ENCODE assay signal across 21 cellular contexts in the genomic region with DNA sequence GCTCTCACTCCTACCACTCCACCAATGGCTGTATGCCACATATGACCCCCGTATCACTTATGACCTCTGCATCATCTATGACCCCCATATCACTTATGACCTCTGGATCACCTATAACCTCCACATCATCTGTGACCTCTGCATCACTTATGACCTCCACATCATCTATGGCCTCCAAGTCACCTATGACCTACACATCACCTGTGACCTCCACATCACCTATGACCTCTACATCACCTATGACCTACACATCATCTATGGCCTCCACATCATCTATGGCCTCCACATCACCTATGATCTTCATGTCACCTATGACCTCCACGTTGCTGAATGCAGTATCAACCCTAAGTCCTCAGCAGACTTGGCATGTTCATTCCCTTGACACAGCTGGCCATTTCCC.
"Had no signal": no experiment of that assay in that cellular context is flagged by ENCODE, and none has a peak within 500 bp of the region (broad histone marks: within the 10 kb centered on the region; RNA-seq: fewer than 3 reads in every experiment).

No MANE protein-coding gene starts in this region.

- H3K27me3 ChIP-seq: right lobe of liver, testis had no signal

- H3K36me3 Mint-ChIP-seq: immature natural killer cell; naive B cell; stimulated activated memory B cell treated with anti-CD40 and anti-IgM and Interleukin-4, amounts not matched to agents 10 μg/mL and 1 μg/mL and 100 μg/mL, for 72 hours had no signal

- H3K4me1 Mint-ChIP-seq: immature natural killer cell; naive B cell; nephron; stimulated activated memory B cell treated with anti-CD40 and anti-IgM and Interleukin-4, amounts not matched to agents 10 μg/mL and 1 μg/mL and 100 μg/mL, for 72 hours; stimulated activated naive CD8-positive, alpha-beta T cell treated with anti-CD3 and anti-CD28 coated beads, Interleukin-15, amount 100 ng/mL, for 72 hours had no signal

- H3K36me3 ChIP-seq: esophagus squamous epithelium, gastroesophageal sphincter, left ventricle myocardium inferior, right lobe of liver had no signal

- H3K9me3 ChIP-seq: esophagus squamous epithelium, gastroesophageal sphincter, left ventricle myocardium inferior, psoas muscle, right lobe of liver, testis had no signal

- H2AFZ ChIP-seq: parathyroid adenoma had no signal

- H3K4me3 Mint-ChIP-seq: immature natural killer cell; naive B cell; nephron; stimulated activated memory B cell treated with anti-CD40 and anti-IgM and Interleukin-4, amounts not matched to agents 10 μg/mL and 1 μg/mL and 100 μg/mL, for 72 hours; stimulated activated naive CD8-positive, alpha-beta T cell treated with anti-CD3 and anti-CD28 coated beads, Interleukin-15, amount 100 ng/mL, for 72 hours had no signal

- DNase-seq: dermis blood vessel endothelial cell; esophagus squamous epithelium; foreskin fibroblast; glutamatergic neuron; immature natural killer cell; left ventricle myocardium inferior; mesenchymal stem cell; naive B cell; psoas muscle; retina; stimulated activated CD4-positive, alpha-beta T cell treated with anti-CD3 and anti-CD28 coated beads, Interleukin-4, amount 100 ng/mL, for 1 hour; stimulated activated CD8-positive, alpha-beta memory T cell treated with anti-CD3 and anti-CD28 coated beads, Interleukin-4, amount 100 ng/mL, for 48 hours; stimulated activated naive CD8-positive, alpha-beta T cell treated with anti-CD3 and anti-CD28 coated beads, Interleukin-15, amount 100 ng/mL, for 72 hours; testis; trophoblast cell had no signal

- H3K27ac Mint-ChIP-seq: immature natural killer cell; naive B cell; stimulated activated memory B cell treated with anti-CD40 and anti-IgM and Interleukin-4, amounts not matched to agents 10 μg/mL and 1 μg/mL and 100 μg/mL, for 72 hours; stimulated activated naive CD8-positive, alpha-beta T cell treated with anti-CD3 and anti-CD28 coated beads, Interleukin-15, amount 100 ng/mL, for 72 hours had no signal

- ATAC-seq: gastroesophageal sphincter; psoas muscle; right lobe of liver; stimulated activated memory B cell treated with anti-CD40 and anti-IgM and Interleukin-4, amounts not matched to agents 10 μg/mL and 1 μg/mL and 100 μg/mL, for 72 hours; stimulated activated naive CD8-positive, alpha-beta T cell treated with anti-CD3 and anti-CD28 coated beads, Interleukin-15, amount 100 ng/mL, for 72 hours had no signal

- H3K4me3 ChIP-seq: esophagus squamous epithelium, gastroesophageal sphincter, left ventricle myocardium inferior, lung, psoas muscle, right lobe of liver, testis had no signal

- H3K27ac ChIP-seq: esophagus squamous epithelium, gastroesophageal sphincter, left ventricle myocardium inferior, parathyroid adenoma, psoas muscle, right lobe of liver, testis had no signal

- H3K4me1 ChIP-seq: esophagus squamous epithelium, gastroesophageal sphincter, left ventricle myocardium inferior, parathyroid adenoma, psoas muscle, right lobe of liver, testis had no signal

- H3K9ac ChIP-seq: parathyroid adenoma had no signal
